In the genomic region with DNA sequence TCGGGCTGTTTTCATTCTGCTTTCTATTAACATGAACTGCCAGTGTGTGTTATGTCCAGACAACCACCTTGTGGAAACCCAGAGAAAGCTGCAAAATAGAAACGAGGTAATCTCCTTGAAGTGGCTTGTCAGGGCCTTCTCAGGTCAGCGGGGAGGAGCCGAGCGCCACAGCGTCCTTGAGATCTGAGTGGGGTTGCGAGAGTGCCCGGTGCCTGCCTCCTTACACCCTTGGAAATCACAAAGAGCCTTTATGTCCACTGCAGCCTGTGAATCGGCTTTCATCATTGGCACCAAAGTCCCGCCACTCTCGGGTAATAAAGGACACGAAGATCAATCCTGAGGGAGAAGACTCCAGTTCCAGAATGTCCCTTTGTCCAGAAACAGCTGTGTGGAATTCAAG, we compare ENCODE assay signal across 12 cellular contexts.
"Had no signal": no experiment of that assay in that cellular context is flagged by ENCODE, and none has a peak within 500 bp of the region (broad histone marks: within the 10 kb centered on the region; RNA-seq: fewer than 3 reads in every experiment).

No MANE protein-coding gene starts in this region.

- H3K9me3 Mint-ChIP-seq: activated naive CD4-positive, alpha-beta T cell treated with anti-CD3 and anti-CD28 coated beads, Interleukin-2, amount 10 ng/mL, durations not matched to agents 7 days and 5 days; T-cell had no signal

- H3K27ac ChIP-seq: cardiac muscle cell, dorsolateral prefrontal cortex, hepatocyte, SK-N-MC had no signal

- H3K4me3 ChIP-seq: cardiac muscle cell, hepatocyte, SK-N-MC had no signal

- H3K36me3 Mint-ChIP-seq: activated naive CD4-positive, alpha-beta T cell treated with anti-CD3 and anti-CD28 coated beads, Interleukin-2, amount 10 ng/mL, durations not matched to agents 7 days and 5 days; mesothelial cell of epicardium; T-cell had no signal

- H3K27me3 ChIP-seq: cardiac muscle cell had no signal

- H3K4me2 ChIP-seq: hepatocyte had no signal

- DNase-seq: activated CD4-positive, CD25-positive, alpha-beta regulatory T cell treated with anti-CD3 and anti-CD28 coated beads, Interleukin-2, amount 50 U/mL, for 72 hours; activated naive CD4-positive, alpha-beta T cell treated with anti-CD3 and anti-CD28 coated beads, Interleukin-2, amount 10 ng/mL, durations not matched to agents 7 days and 5 days; stimulated activated CD4-positive, alpha-beta T cell treated with anti-CD3 and anti-CD28 coated beads, Interleukin-4, amount 100 ng/mL, for 1 hour; stimulated activated naive CD4-positive, alpha-beta T cell; T-cell; T-helper 9 cell; trophoblast cell had no signal

- H3K4me1 Mint-ChIP-seq: activated naive CD4-positive, alpha-beta T cell treated with anti-CD3 and anti-CD28 coated beads, Interleukin-2, amount 10 ng/mL, durations not matched to agents 7 days and 5 days; mesothelial cell of epicardium; T-cell had no signal

- H3K36me3 ChIP-seq: cardiac muscle cell had no signal

- H2AFZ ChIP-seq: hepatocyte had no signal

- H3K27ac Mint-ChIP-seq: activated naive CD4-positive, alpha-beta T cell treated with anti-CD3 and anti-CD28 coated beads, Interleukin-2, amount 10 ng/mL, durations not matched to agents 7 days and 5 days; mesothelial cell of epicardium; T-cell had no signal

- H3K4me3 Mint-ChIP-seq: activated naive CD4-positive, alpha-beta T cell treated with anti-CD3 and anti-CD28 coated beads, Interleukin-2, amount 10 ng/mL, durations not matched to agents 7 days and 5 days; mesothelial cell of epicardium; T-cell had no signal
